22 cellular contexts compared by ENCODE assay signal in the genomic region with DNA sequence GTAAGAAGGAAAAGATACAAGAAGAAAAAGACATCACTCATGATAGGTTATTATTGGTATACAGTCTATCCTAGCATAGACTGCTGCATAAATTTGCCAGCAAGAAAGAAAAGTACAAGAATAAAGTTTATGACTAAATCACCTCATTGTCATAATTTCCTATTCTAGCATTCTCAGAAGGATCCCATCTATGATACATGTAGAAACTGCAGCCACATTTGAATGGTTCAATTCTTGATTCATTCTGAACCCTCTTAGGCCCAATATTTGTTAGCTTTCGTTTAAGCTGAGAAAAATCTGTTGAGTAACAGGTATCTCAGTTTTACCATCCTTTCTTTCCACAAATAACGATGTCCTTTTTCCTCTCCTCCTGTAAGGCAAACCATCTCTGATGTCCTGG.
"Had no signal": no experiment of that assay in that cellular context is flagged by ENCODE, and none has a peak within 500 bp of the region (broad histone marks: within the 10 kb centered on the region; RNA-seq: fewer than 3 reads in every experiment).

No MANE protein-coding gene starts in this region.

- DNase-seq: activated CD4-positive, alpha-beta memory T cell treated with anti-CD3 and anti-CD28 coated beads, Interleukin-2, amount 10 ng/mL, durations not matched to agents 7 days and 5 days; activated CD4-positive, alpha-beta T cell treated with anti-CD3 and anti-CD28 coated beads, Interleukin-2, amount 10 ng/mL, durations not matched to agents 24 days and 14 days; activated CD8-positive, alpha-beta memory T cell treated with anti-CD3 and anti-CD28 coated beads, Interleukin-2, amount 10 ng/mL, durations not matched to agents 7 days and 5 days; activated naive CD4-positive, alpha-beta T cell treated with anti-CD3 and anti-CD28 coated beads for 36 hours; dermis blood vessel endothelial cell; effector CD4-positive, alpha-beta T cell; heart left ventricle; hypothalamus; immature natural killer cell; kidney; left colon; midbrain; naive thymus-derived CD4-positive, alpha-beta T cell; nucleus accumbens; pancreas; retina; stimulated activated CD4-positive, alpha-beta T cell treated with anti-CD3 and anti-CD28 coated beads, Interleukin-12 subunit alpha, Interleukin-12 subunit beta, amount 100 ng/mL, for 4 hours; stimulated activated CD4-positive, alpha-beta T cell treated with anti-CD3 and anti-CD28 coated beads, Interleukin-4, amount 100 ng/mL, for 1 hour; T-helper 1 cell had no signal

- ATAC-seq: activated CD8-positive, alpha-beta memory T cell treated with anti-CD3 and anti-CD28 coated beads, Interleukin-2, amount 10 ng/mL, durations not matched to agents 7 days and 5 days; heart left ventricle; left colon; naive thymus-derived CD4-positive, alpha-beta T cell; pancreas; sciatic nerve; stimulated activated memory B cell treated with anti-CD40 and anti-IgM and Interleukin-4, amounts not matched to agents 10 μg/mL and 1 μg/mL and 100 μg/mL, for 72 hours had no signal

- H3K27me3 Mint-ChIP-seq: activated CD4-positive, alpha-beta memory T cell treated with anti-CD3 and anti-CD28 coated beads, Interleukin-2, amount 10 ng/mL, durations not matched to agents 7 days and 5 days; activated CD4-positive, alpha-beta T cell treated with anti-CD3 and anti-CD28 coated beads, Interleukin-2, amount 10 ng/mL, durations not matched to agents 24 days and 14 days; activated CD8-positive, alpha-beta memory T cell treated with anti-CD3 and anti-CD28 coated beads, Interleukin-2, amount 10 ng/mL, durations not matched to agents 7 days and 5 days; naive thymus-derived CD4-positive, alpha-beta T cell; stimulated activated memory B cell treated with anti-CD40 and anti-IgM and Interleukin-4, amounts not matched to agents 10 μg/mL and 1 μg/mL and 100 μg/mL, for 72 hours had no signal

- H3K4me1 Mint-ChIP-seq: neural crest cell; stimulated activated memory B cell treated with anti-CD40 and anti-IgM and Interleukin-4, amounts not matched to agents 10 μg/mL and 1 μg/mL and 100 μg/mL, for 72 hours had no signal

- H3K4me3 Mint-ChIP-seq: activated CD4-positive, alpha-beta memory T cell treated with anti-CD3 and anti-CD28 coated beads, Interleukin-2, amount 10 ng/mL, durations not matched to agents 7 days and 5 days; activated CD4-positive, alpha-beta T cell treated with anti-CD3 and anti-CD28 coated beads, Interleukin-2, amount 10 ng/mL, durations not matched to agents 24 days and 14 days; activated CD8-positive, alpha-beta memory T cell treated with anti-CD3 and anti-CD28 coated beads, Interleukin-2, amount 10 ng/mL, durations not matched to agents 7 days and 5 days; activated naive CD4-positive, alpha-beta T cell treated with anti-CD3 and anti-CD28 coated beads for 36 hours; immature natural killer cell; naive thymus-derived CD4-positive, alpha-beta T cell; neural crest cell; stimulated activated memory B cell treated with anti-CD40 and anti-IgM and Interleukin-4, amounts not matched to agents 10 μg/mL and 1 μg/mL and 100 μg/mL, for 72 hours had no signal

- H3K9me3 Mint-ChIP-seq: activated CD4-positive, alpha-beta memory T cell treated with anti-CD3 and anti-CD28 coated beads, Interleukin-2, amount 10 ng/mL, durations not matched to agents 7 days and 5 days; activated CD4-positive, alpha-beta T cell treated with anti-CD3 and anti-CD28 coated beads, Interleukin-2, amount 10 ng/mL, durations not matched to agents 24 days and 14 days; immature natural killer cell; neural crest cell; stimulated activated memory B cell treated with anti-CD40 and anti-IgM and Interleukin-4, amounts not matched to agents 10 μg/mL and 1 μg/mL and 100 μg/mL, for 72 hours had no signal

- H3K27ac Mint-ChIP-seq: activated CD4-positive, alpha-beta memory T cell treated with anti-CD3 and anti-CD28 coated beads, Interleukin-2, amount 10 ng/mL, durations not matched to agents 7 days and 5 days; activated CD4-positive, alpha-beta T cell treated with anti-CD3 and anti-CD28 coated beads, Interleukin-2, amount 10 ng/mL, durations not matched to agents 24 days and 14 days; activated CD8-positive, alpha-beta memory T cell treated with anti-CD3 and anti-CD28 coated beads, Interleukin-2, amount 10 ng/mL, durations not matched to agents 7 days and 5 days; activated naive CD4-positive, alpha-beta T cell treated with anti-CD3 and anti-CD28 coated beads for 36 hours; stimulated activated memory B cell treated with anti-CD40 and anti-IgM and Interleukin-4, amounts not matched to agents 10 μg/mL and 1 μg/mL and 100 μg/mL, for 72 hours had no signal
